ENCODE assay signal across 2 cellular contexts in genomic region chr11:34028407-34028804, GRCh38.
TF ChIP-seq lines count a peak whose summit lies in the region.

No MANE protein-coding gene starts in this region.

TF ChIP-seq in SK-N-SH treated with all-trans-retinoic acid at 6 μM for 48 hours, 23 proteins besides CTCF, POLR2A, EP300 and RAD21 (continued from another document):
- TF ChIP-seq ESRRG (CRISPR knock-in tag; IDR thresholded peaks at IDR 0.05) (no peak), CSDC2 (CRISPR knock-in tag; IDR thresholded peaks at IDR 0.05) (no peak), ARNTL (CRISPR knock-in tag; IDR thresholded peaks at IDR 0.05; ENCODE audit: borderline replicate concordance, low read depth) (no peak)
TF ChIP-seq in SK-N-SH treated with all-trans-retinoic acid at 6 μM for 48 hours: peak in this region for 0.

TF ChIP-seq in SK-N-SH, 30 proteins besides CTCF, POLR2A, EP300 and RAD21 (continued from another document):
- TF ChIP-seq FOSL2 (IDR thresholded peaks at IDR 0.05; ENCODE audit: borderline replicate concordance, low read depth): no peak
- no peak for TF ChIP-seq ELF1 (IDR thresholded peaks at IDR 0.05)
- TF ChIP-seq GABPA (IDR thresholded peaks at IDR 0.05; ENCODE audit: low read depth): no peak
- no peak for TF ChIP-seq ZBTB33 (IDR thresholded peaks at IDR 0.05; ENCODE audit: borderline replicate concordance, low read depth)
- no peak for TF ChIP-seq NRF1 (IDR thresholded peaks at IDR 0.05; ENCODE audit: low read depth, low read length)
- no peak for TF ChIP-seq MXI1 (IDR thresholded peaks at IDR 0.05; ENCODE audit: low read depth, low read length)
- no peak for TF ChIP-seq JUND (IDR thresholded peaks at IDR 0.05)
- no peak for TF ChIP-seq USF2 (IDR thresholded peaks at IDR 0.05; ENCODE audit: borderline replicate concordance, low read depth, low read length)
- TF ChIP-seq RFX5 (IDR thresholded peaks at IDR 0.05; ENCODE audit: low read length): no peak
- no peak for TF ChIP-seq PBX3 (IDR thresholded peaks at IDR 0.05)
- TF ChIP-seq SIN3A (IDR thresholded peaks at IDR 0.05; ENCODE audit: borderline replicate concordance, low read depth, low read length): no peak
- TF ChIP-seq USF1 (IDR thresholded peaks at IDR 0.05; ENCODE audit: borderline replicate concordance, low read depth): no peak
TF ChIP-seq in SK-N-SH: peak in this region for 0.
